8 cellular contexts compared by ENCODE assay signal in genomic region chr2:42770288-42771131, GRCh38. TPM values are rescaled to one million over a fixed set of nuclear protein-coding genes. Genes with fewer than 3 reads are reported as not detected.
A peak's percentile ranks its signal among the peaks of the same experiment; 100 is the strongest.
DNase-seq lines count a peak whose midpoint lies in the region; ATAC-seq and TF ChIP-seq lines count a peak whose summit lies in the region.

No MANE protein-coding gene starts in this region.

- peak; percentile 90 for ATAC-seq in SK-N-SH treated with all-trans-retinoic acid at 6 μM for 48 hours
- ATAC-seq in psoas muscle: peak; percentile 73 to 93 (median 84)
- no peak for ATAC-seq in GM21360 (IDR thresholded peaks at IDR 0.05; ENCODE audit: unreplicated experiment)
- ATAC-seq in HG03196 (IDR thresholded peaks at IDR 0.05; ENCODE audit: unreplicated experiment): no peak

- H3K9me3 ChIP-seq in psoas muscle: no peaks in the 10 kb centered on the region

- H3K27ac ChIP-seq in 22Rv1: no peak overlapping the region
- no peak overlapping the region for H3K27ac ChIP-seq in psoas muscle

- no peaks in the 10 kb centered on the region for H3K27me3 ChIP-seq in psoas muscle (ENCODE audit: insufficient read depth in 3 of 3, low read length in 2 of 3)

- intact Hi-C loops in psoas muscle (cut with DNase I): loop anchor here in 1 of 2 donors (10.0 kb wide), 1 partner anchor 276 kb away; the partner anchor contains the start of gene KCNG3

- peak; percentile 21; the same call in 1 of the 2 replicates for TF ChIP-seq CTCF in 22Rv1 (IDR thresholded peaks at IDR 0.05)
- TF ChIP-seq CTCF in GM12875 (IDR thresholded peaks at IDR 0.05; ENCODE audit: borderline replicate concordance, insufficient read depth, low read depth, low read length): peak; percentile 63; the same call in 1 of the 2 replicates
- TF ChIP-seq CTCF in psoas muscle (IDR thresholded peaks at IDR 0.05): peak; percentile 48

- H3K4me1 ChIP-seq in psoas muscle: no peaks in the 10 kb centered on the region

- 66 to 72% (median 68%) methylated on average over 18 to 19 of the region's 19 CpGs for WGBS in psoas muscle, 3 donors

- DNase-seq in HT-29 (ENCODE audit: low spot score): peak; percentile 59
- peak; percentile 49 for DNase-seq in germinal center (ENCODE audit: low spot score)
- DNase-seq in psoas muscle: no peak

- no peaks in the 10 kb centered on the region for H3K36me3 ChIP-seq in psoas muscle (ENCODE audit: insufficient read depth in 1 of 2, low read depth in 1 of 2)

- H3K4me3 ChIP-seq in GM12875 (ENCODE audit: low read depth, low read length) (no peak overlapping the region), psoas muscle (no peak overlapping the region)

TF ChIP-seq in SK-N-SH treated with all-trans-retinoic acid at 6 μM for 48 hours, 23 proteins besides CTCF, POLR2A, EP300 and RAD21:
- TF ChIP-seq PATZ1 (CRISPR knock-in tag; IDR thresholded peaks at IDR 0.05; ENCODE audit: borderline replicate concordance) (no peak), ZFP3 (CRISPR knock-in tag; IDR thresholded peaks at IDR 0.05) (no peak), TOX (CRISPR knock-in tag; IDR thresholded peaks at IDR 0.05; ENCODE audit: borderline replicate concordance) (no peak)
- TF ChIP-seq, protein P1, sequence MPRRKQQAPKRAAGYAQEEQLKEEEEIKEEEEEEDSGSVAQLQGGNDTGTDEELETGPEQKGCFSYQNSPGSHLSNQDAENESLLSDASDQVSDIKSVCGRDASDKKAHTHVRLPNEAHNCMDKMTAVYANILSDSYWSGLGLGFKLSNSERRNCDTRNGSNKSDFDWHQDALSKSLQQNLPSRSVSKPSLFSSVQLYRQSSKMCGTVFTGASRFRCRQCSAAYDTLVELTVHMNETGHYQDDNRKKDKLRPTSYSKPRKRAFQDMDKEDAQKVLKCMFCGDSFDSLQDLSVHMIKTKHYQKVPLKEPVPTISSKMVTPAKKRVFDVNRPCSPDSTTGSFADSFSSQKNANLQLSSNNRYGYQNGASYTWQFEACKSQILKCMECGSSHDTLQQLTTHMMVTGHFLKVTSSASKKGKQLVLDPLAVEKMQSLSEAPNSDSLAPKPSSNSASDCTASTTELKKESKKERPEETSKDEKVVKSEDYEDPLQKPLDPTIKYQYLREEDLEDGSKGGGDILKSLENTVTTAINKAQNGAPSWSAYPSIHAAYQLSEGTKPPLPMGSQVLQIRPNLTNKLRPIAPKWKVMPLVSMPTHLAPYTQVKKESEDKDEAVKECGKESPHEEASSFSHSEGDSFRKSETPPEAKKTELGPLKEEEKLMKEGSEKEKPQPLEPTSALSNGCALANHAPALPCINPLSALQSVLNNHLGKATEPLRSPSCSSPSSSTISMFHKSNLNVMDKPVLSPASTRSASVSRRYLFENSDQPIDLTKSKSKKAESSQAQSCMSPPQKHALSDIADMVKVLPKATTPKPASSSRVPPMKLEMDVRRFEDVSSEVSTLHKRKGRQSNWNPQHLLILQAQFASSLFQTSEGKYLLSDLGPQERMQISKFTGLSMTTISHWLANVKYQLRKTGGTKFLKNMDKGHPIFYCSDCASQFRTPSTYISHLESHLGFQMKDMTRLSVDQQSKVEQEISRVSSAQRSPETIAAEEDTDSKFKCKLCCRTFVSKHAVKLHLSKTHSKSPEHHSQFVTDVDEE (CRISPR knock-in tag; IDR thresholded peaks at IDR 0.05): no peak
TF ChIP-seq in SK-N-SH treated with all-trans-retinoic acid at 6 μM for 48 hours: peak in this region for 0.

RNA-seq across cellular contexts. Expression of gene OXER1, which starts 6.6 kb away (rescaled TPM):
- total RNA-seq in HT-29 (2014; rRNA removed; shearing (Covaris generic)): not detected in 2 replicates
- 1 to 10 TPM in 1 of 4 donors, under 1 TPM in 3; 0.19 to 1.2 (median 0.26) TPM for total RNA-seq in psoas muscle
- under 1 TPM; 0.04 to 0.35 (median 0.16) TPM for polyA plus RNA-seq in psoas muscle

RNA-seq across cellular contexts. Expression of gene HAAO, which starts 21.9 kb away (rescaled TPM):
- total RNA-seq in HT-29 (2014; rRNA removed; shearing (Covaris generic)): not detected in 2 replicates
- 1 to 10 TPM in 3 of 4 donors, under 1 TPM in 1; 0.78 to 4.9 (median 1.9) TPM for total RNA-seq in psoas muscle
- polyA plus RNA-seq in psoas muscle: under 1 TPM; 0.78 to 0.93 (median 0.80) TPM

Comparison
In these comparisons a context has a peak if more than half of its experiments do, and no peak if none do; other contexts are left out.
1. DNase-seq: peak in HT-29 (single experiment) and germinal center (single experiment); none in psoas muscle (0 of 2).
2. ATAC-seq: peak in SK-N-SH treated with all-trans-retinoic acid at 6 μM for 48 hours (single experiment) and psoas muscle (4 of 4); none in GM21360 (single experiment) and HG03196 (single experiment).
3. Peak in every context shown above with its lines, with median percentiles within 50 percentile points of each other: CTCF ChIP-seq.